In genomic region chr9:72149231-72149975, GRCh38 we compare ENCODE assay signal across 8 cellular contexts. TPM values are rescaled to one million over a fixed set of nuclear protein-coding genes. Genes with fewer than 3 reads are reported as not detected.
A peak's percentile ranks its signal among the peaks of the same experiment; 100 is the strongest.
DNase-seq lines count a peak whose midpoint lies in the region; ATAC-seq lines count a peak whose summit lies in the region.

Gene GDA, plus strand, starts transcription at chr9:72149440. Its CDS starts 120 bp downstream, at chr9:72149560.

- intact Hi-C loops in left ventricle myocardium superior (cut with micrococcal nuclease): no loop called here
- intact Hi-C loops in sciatic nerve (cut with DNase I): no loop called here

- peaks cover 34% of the 10 kb centered on the region for H3K27me3 ChIP-seq in NT2/D1 (ENCODE audit: insufficient read depth, insufficient read length)

- H3K4me1 ChIP-seq in NT2/D1 (ENCODE audit: insufficient read depth, insufficient read length): no peaks in the 10 kb centered on the region

- no peaks in the 10 kb centered on the region for H3K36me3 ChIP-seq in NT2/D1 (ENCODE audit: insufficient read depth, insufficient read length, low read length)

- DNase-seq in DMS 273 (lab: John Stamatoyannopoulos, UW; ENCODE audit: unreplicated experiment) (peak; percentile 67), DMS 273 treated with DMSO at 0.1 percent for 48 hours (lab: John Stamatoyannopoulos, UW) (no peak), NT2/D1 (ENCODE audit: low read depth, low spot score) (peak; percentile 15), left ventricle myocardium superior (no peak), sciatic nerve (ENCODE audit: low spot score) (no peak), T1000 (lab: John Stamatoyannopoulos, UW) (no peak), NCI-H345 treated with DMSO at 0.1 percent for 48 hours (lab: John Stamatoyannopoulos, UW; ENCODE audit: unreplicated experiment) (no peak)

- peak within 1 kb of the TSS; percentile 65 for H3K9ac ChIP-seq in NT2/D1 (ENCODE audit: insufficient read length, low read depth)

- ATAC-seq in left ventricle myocardium superior: peak; percentile 43
- peak; percentile 24 for ATAC-seq in sciatic nerve
- no peak for ATAC-seq in GM21529 (IDR thresholded peaks at IDR 0.05; ENCODE audit: unreplicated experiment)

- H3K9me3 ChIP-seq in NT2/D1 (ENCODE audit: insufficient read depth, low read length): no peaks in the 10 kb centered on the region

- peak within 1 kb of the TSS; percentile 56 for H3K4me3 ChIP-seq in NT2/D1 (ENCODE audit: insufficient read length, low read depth)

RNA-seq across cellular contexts. Expression of gene GDA, which starts in this region (rescaled TPM):
- total RNA-seq in left ventricle myocardium superior (2.0 TPM), sciatic nerve (2.4 TPM)

Comparison
In these comparisons a context has a peak if more than half of its experiments do, and no peak if none do; other contexts are left out.
1. DNase-seq: peak in DMS 273 (single experiment) and NT2/D1 (single experiment); none in DMS 273 treated with DMSO at 0.1 percent for 48 hours (single experiment), left ventricle myocardium superior (single experiment), sciatic nerve (single experiment), T1000 (single experiment) and NCI-H345 treated with DMSO at 0.1 percent for 48 hours (single experiment).